ENCODE assay signal across 8 cellular contexts in the genomic region with DNA sequence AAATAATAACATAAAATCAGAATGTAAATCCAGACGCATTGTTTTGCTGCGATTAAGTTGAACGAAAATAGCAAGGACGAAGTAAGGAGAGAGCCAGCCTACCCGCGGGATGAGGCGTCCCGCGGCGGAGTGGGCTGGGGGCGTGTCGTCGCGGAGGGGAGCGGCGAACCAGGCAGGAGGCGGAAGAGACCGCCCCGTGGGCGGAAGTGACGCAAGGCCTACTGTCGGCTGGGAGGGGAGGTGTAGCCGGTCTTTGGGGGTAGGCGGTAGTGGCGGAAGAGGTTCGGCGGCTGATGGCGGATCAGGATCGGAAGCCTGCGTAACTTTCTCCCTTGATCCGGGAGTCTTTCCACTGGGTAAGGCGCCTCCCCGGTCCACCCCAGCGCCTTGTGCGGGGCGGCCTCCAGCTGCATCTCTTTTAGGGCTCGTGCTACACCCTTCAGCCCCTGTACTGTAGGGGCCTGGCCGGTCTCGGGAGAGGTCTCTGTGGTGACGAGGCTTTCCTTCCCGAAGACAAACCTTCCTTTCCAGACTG. TPM values are rescaled to one million over a fixed set of nuclear protein-coding genes. Genes with fewer than 3 reads are reported as not detected.
A peak's percentile ranks its signal among the peaks of the same experiment; 100 is the strongest.
DNase-seq lines count a peak whose midpoint lies in the region; ATAC-seq and TF ChIP-seq lines count a peak whose summit lies in the region.

TAX1BP1 (plus strand) TSS at position 249 of the 535 bp plus-strand sequence. CDS start 8,363 bp downstream, outside the sequence.

- H3K4me1 Mint-ChIP-seq in activated CD4-positive, alpha-beta T cell treated with anti-CD3 and anti-CD28 coated beads, Interleukin-2, amount 10 ng/mL, durations not matched to agents 24 days and 14 days: peaks cover 27% of the 10 kb centered on the region

- H3K27ac ChIP-seq in coronary artery: peak within 1 kb of the TSS; percentile 96 to 99

- intact Hi-C loops in activated CD4-positive, alpha-beta T cell treated with anti-CD3 and anti-CD28 coated beads, Interleukin-2, amount 10 ng/mL, durations not matched to agents 24 days and 14 days (cut with micrococcal nuclease): loop anchor here (1.0 to 2.0 kb wide), 2 partner anchors 43 to 77 kb away; no protein-coding TSS in a partner anchor

- no peaks in the 10 kb centered on the region for H3K27me3 ChIP-seq in BJ (ENCODE audit: control insufficient read depth, insufficient read depth, low read length)

- H3K4me3 ChIP-seq in BJ (ENCODE audit: low read depth, low read length) (peak within 1 kb of the TSS; percentile 94), coronary artery (peak within 1 kb of the TSS; percentile 82)

- peaks cover 11% of the 10 kb centered on the region for H3K27me3 Mint-ChIP-seq in activated CD4-positive, alpha-beta T cell treated with anti-CD3 and anti-CD28 coated beads, Interleukin-2, amount 10 ng/mL, durations not matched to agents 24 days and 14 days

- peaks cover 8% of the 10 kb centered on the region for H3K36me3 Mint-ChIP-seq in activated CD4-positive, alpha-beta T cell treated with anti-CD3 and anti-CD28 coated beads, Interleukin-2, amount 10 ng/mL, durations not matched to agents 24 days and 14 days (ENCODE audit: low read depth)

- H3K9me3 Mint-ChIP-seq in activated CD4-positive, alpha-beta T cell treated with anti-CD3 and anti-CD28 coated beads, Interleukin-2, amount 10 ng/mL, durations not matched to agents 24 days and 14 days: no peaks in the 10 kb centered on the region

- peak within 1 kb of the TSS; percentile 97 for H3K27ac Mint-ChIP-seq in activated CD4-positive, alpha-beta T cell treated with anti-CD3 and anti-CD28 coated beads, Interleukin-2, amount 10 ng/mL, durations not matched to agents 24 days and 14 days

- CTCF ChIA-PET in BJ (lab: Yijun Ruan, JAX): interaction anchor here (1.0 to 1.8 kb wide), 3 partner anchors 10 to 37 kb away, joined by 3 to 4 read pairs (median 3); no protein-coding TSS in a partner anchor

- POLR2A ChIA-PET in BJ (lab: Charles Lee): interaction anchor here (0.5 to 0.9 kb wide), 2 partner anchors 540 to 1548 kb away, joined by 4 read pairs; partner anchors contain the start of gene HOXA13

- peak; percentile 97 for ATAC-seq in GM19324 (IDR thresholded peaks at IDR 0.05; ENCODE audit: low FRiP score, unreplicated experiment)
- ATAC-seq in HG03469 (IDR thresholded peaks at IDR 0.05; ENCODE audit: unreplicated experiment): peak; percentile 89

- no peaks in the 10 kb centered on the region for H3K36me3 ChIP-seq in BJ (ENCODE audit: control insufficient read depth, insufficient read depth, low read length)

- TF ChIP-seq CTCF in BJ (IDR thresholded peaks at IDR 0.05; ENCODE audit: insufficient read depth, low read depth, low read length) (no peak), coronary artery (IDR thresholded peaks at IDR 0.05) (no peak)

- H3K4me3 Mint-ChIP-seq in activated CD4-positive, alpha-beta T cell treated with anti-CD3 and anti-CD28 coated beads, Interleukin-2, amount 10 ng/mL, durations not matched to agents 24 days and 14 days: peak within 1 kb of the TSS; percentile 94

- DNase-seq in BJ (ENCODE audit: low read depth) (peak; percentile 55), NCI-H526 treated with DMSO at 0.1 percent for 48 hours (lab: John Stamatoyannopoulos, UW) (peak; percentile 91), coronary artery (ENCODE audit: low spot score) (peak; percentile 97), left kidney (ENCODE audit: low read depth, low spot score) (peak; percentile 98)
- peak; percentile 99 for DNase-seq in activated CD4-positive, alpha-beta T cell treated with anti-CD3 and anti-CD28 coated beads, Interleukin-2, amount 10 ng/mL, durations not matched to agents 24 days and 14 days
- DNase-seq in stimulated activated CD4-positive, alpha-beta T cell treated with anti-CD3 and anti-CD28 coated beads, Interleukin-2, amount 100 ng/mL, for 24 hours: peak; percentile 95

RNA-seq across cellular contexts. Expression of gene TAX1BP1, which starts in this region (rescaled TPM):
- 93.6 and 143 TPM in 2 replicates for polyA plus RNA-seq in BJ (2011; rRNA removed)
- 90.0 and 141 TPM in 2 replicates for polyA minus RNA-seq in BJ (2011; rRNA and poly(A)+ RNA removed)
- 80.3 and 91.5 TPM in 2 replicates for total RNA-seq in activated CD4-positive, alpha-beta T cell treated with anti-CD3 and anti-CD28 coated beads, Interleukin-2, amount 10 ng/mL, durations not matched to agents 24 days and 14 days

Comparison
In these comparisons a context has a peak if more than half of its experiments do, and no peak if none do; other contexts are left out.
1. Peak in every context shown above with its lines: DNase-seq, ATAC-seq, H3K4me3 ChIP-seq and H3K27ac ChIP-seq.